Comparison of ENCODE assay signal across 15 cellular contexts in genomic region chr10:3911241-3911640, GRCh38.
DNase-seq lines count a peak whose midpoint lies in the region; ATAC-seq and TF ChIP-seq lines count a peak whose summit lies in the region.
"Had no signal": no experiment of that assay in that cellular context is flagged by ENCODE, and none has a peak within 500 bp of the region (broad histone marks: within the 10 kb centered on the region; RNA-seq: fewer than 3 reads in every experiment).

No MANE protein-coding gene starts in this region.

- no peaks in the 10 kb centered on the region; the same call in 2 of the 3 replicates for H3K9me3 Mint-ChIP-seq in GM23338

- H4K20me1 ChIP-seq in GM23338 (replicated peaks; ENCODE audit: insufficient read depth) = no peaks in the 10 kb centered on the region

- H3K27ac ChIP-seq in GM23338 (ENCODE audit: low read depth) (no peak overlapping the region), gastroesophageal sphincter (peak overlapping the region; percentile 52 to 75 (median 66)), sigmoid colon (peak overlapping the region; percentile 57 to 79 (median 66))

- no peaks in the 10 kb centered on the region for H3K36me3 Mint-ChIP-seq in GM23338 (ENCODE audit: low read depth)
- H3K36me3 Mint-ChIP-seq: CD4-positive, CD25-positive, alpha-beta regulatory T cell had no signal

- H3K79me2 ChIP-seq in GM23338 (replicated peaks; ENCODE audit: insufficient read depth) = no peaks in the 10 kb centered on the region

- no peak for ATAC-seq in GM23338
- ATAC-seq in gastroesophageal sphincter = no peak
- no peak for ATAC-seq in HG03196 (IDR thresholded peaks at IDR 0.05; ENCODE audit: unreplicated experiment)

- no peak for TF ChIP-seq POLR2A in gastroesophageal sphincter (IDR thresholded peaks at IDR 0.05)
- no peak for TF ChIP-seq POLR2A in sigmoid colon (IDR thresholded peaks at IDR 0.05)

- peak overlapping the region; percentile 87; the same call in 1 of the 2 replicates for H2AFZ ChIP-seq in GM23338

- DNase-seq in GM23338 (ENCODE audit: low spot score) (no peak), SK-MEL-5 (ENCODE audit: low read depth, low spot score) (peak; percentile 89), sigmoid colon (no peak), anterior cingulate cortex (lab: John Stamatoyannopoulos, UW) (no peak), superior temporal gyrus (ENCODE audit: extremely low spot score) (no peak)
- DNase-seq in activated T-cell treated with anti-CD3 and anti-CD28 coated beads, Interleukin-2, amount 50 U/mL, for 1 hour = no peak
- DNase-seq: ACHN; CD4-positive, CD25-positive, alpha-beta regulatory T cell; DMS53; HCEC 1CT; NCI-H1436 treated with DMSO at 0.1 percent for 48 hours; NCI-H2081 treated with DMSO at 0.1 percent for 48 hours; NCI-H524 had no signal

- intact Hi-C loops in sigmoid colon (cut with DNase I) = no loop called here

- TF ChIP-seq EP300 in gastroesophageal sphincter (IDR thresholded peaks at IDR 0.05) (no peak), sigmoid colon (IDR thresholded peaks at IDR 0.05) (no peak)

- no peak overlapping the region for H3K27ac Mint-ChIP-seq in GM23338

- in situ Hi-C loops in SK-MEL-5 (cut with HindIII; ENCODE audit: low pct_unique_long_range_greater_than_20kb, low sequenced_read_pairs) = no loop called here

- 51 to 70% methylated on average over 3 to 5 of the region's 6 CpGs for WGBS in gastroesophageal sphincter (ENCODE audit: low coverage in 1 of 2), 2 donors
- WGBS in sigmoid colon, 2 donors = 88 to 89% methylated on average over 6 of the region's 6 CpGs

- no peaks in the 10 kb centered on the region for H3F3A ChIP-seq in GM23338 (replicated peaks; ENCODE audit: low read depth)

- H3K4me3 ChIP-seq in GM23338 (no peak overlapping the region), gastroesophageal sphincter (no peak overlapping the region), sigmoid colon (peak overlapping the region in 1 of 4 donors; percentile 31)

- no peaks in the 10 kb centered on the region for H3K4me1 Mint-ChIP-seq in GM23338

- H3K27me3 Mint-ChIP-seq in GM23338 (ENCODE audit: insufficient read depth, low read depth, poor library complexity) = peaks cover 2% of the 10 kb centered on the region

- TF ChIP-seq CTCF in GM23338 (conservative IDR thresholded peaks at IDR 0.05; ENCODE audit: low read depth in 2 of 2) = no peak
- TF ChIP-seq CTCF in gastroesophageal sphincter (IDR thresholded peaks at IDR 0.05) = no peak
- TF ChIP-seq CTCF in sigmoid colon (IDR thresholded peaks at IDR 0.05) = no peak

- H3K4me3 Mint-ChIP-seq in GM23338 = no peak overlapping the region
- H3K4me3 Mint-ChIP-seq: CD4-positive, CD25-positive, alpha-beta regulatory T cell had no signal

- no peaks in the 10 kb centered on the region for H3K9me2 ChIP-seq in GM23338 (ENCODE audit: insufficient read depth)

- no peaks in the 10 kb centered on the region for H3K9me3 ChIP-seq in gastroesophageal sphincter
- H3K9me3 ChIP-seq in sigmoid colon = no peaks in the 10 kb centered on the region

- H3K4me1 ChIP-seq in GM23338 (ENCODE audit: insufficient read depth) = no peaks in the 10 kb centered on the region
- H3K4me1 ChIP-seq in gastroesophageal sphincter = peaks cover 0 to 18% (median 5%) of the 10 kb centered on the region in 3 donors
- H3K4me1 ChIP-seq in sigmoid colon = peaks cover 0 to 40% (median 29%) of the 10 kb centered on the region in 4 donors

- H3K36me3 ChIP-seq in GM23338 (ENCODE audit: insufficient read depth) (no peaks in the 10 kb centered on the region), gastroesophageal sphincter (no peaks in the 10 kb centered on the region), sigmoid colon (no peaks in the 10 kb centered on the region)

- no peak overlapping the region for H3K4me2 ChIP-seq in GM23338

- H3K27me3 ChIP-seq in GM23338 (ENCODE audit: insufficient read depth) (no peaks in the 10 kb centered on the region), gastroesophageal sphincter (no peaks in the 10 kb centered on the region), sigmoid colon (no peaks in the 10 kb centered on the region)

TF ChIP-seq in GM23338, 12 proteins besides CTCF, POLR2A, EP300 and RAD21 (continues in another document):
- TF ChIP-seq ZNF331 (CRISPR knock-in tag; IDR thresholded peaks at IDR 0.05; ENCODE audit: low read depth) (no peak), CREB1 (CRISPR knock-in tag; IDR thresholded peaks at IDR 0.05; ENCODE audit: low read depth) (no peak), REST (IDR thresholded peaks at IDR 0.05; ENCODE audit: unreplicated experiment) (no peak), NANOG (IDR thresholded peaks at IDR 0.05; ENCODE audit: borderline replicate concordance) (no peak), JUNB (IDR thresholded peaks at IDR 0.05; ENCODE audit: unreplicated experiment) (no peak), STAT1 (IDR thresholded peaks at IDR 0.05; ENCODE audit: unreplicated experiment) (no peak), ZNF114 (CRISPR knock-in tag; IDR thresholded peaks at IDR 0.05) (no peak), EZH2 (IDR thresholded peaks at IDR 0.05; ENCODE audit: low read depth, unreplicated experiment) (no peak), EZH2phosphoT487 (IDR thresholded peaks at IDR 0.05; ENCODE audit: unreplicated experiment) (no peak), POLR2AphosphoS5 (IDR thresholded peaks at IDR 0.05; ENCODE audit: low read depth) (no peak)
- TF ChIP-seq, protein P1, sequence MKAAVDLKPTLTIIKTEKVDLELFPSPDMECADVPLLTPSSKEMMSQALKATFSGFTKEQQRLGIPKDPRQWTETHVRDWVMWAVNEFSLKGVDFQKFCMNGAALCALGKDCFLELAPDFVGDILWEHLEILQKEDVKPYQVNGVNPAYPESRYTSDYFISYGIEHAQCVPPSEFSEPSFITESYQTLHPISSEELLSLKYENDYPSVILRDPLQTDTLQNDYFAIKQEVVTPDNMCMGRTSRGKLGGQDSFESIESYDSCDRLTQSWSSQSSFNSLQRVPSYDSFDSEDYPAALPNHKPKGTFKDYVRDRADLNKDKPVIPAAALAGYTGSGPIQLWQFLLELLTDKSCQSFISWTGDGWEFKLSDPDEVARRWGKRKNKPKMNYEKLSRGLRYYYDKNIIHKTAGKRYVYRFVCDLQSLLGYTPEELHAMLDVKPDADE (IDR thresholded peaks at IDR 0.05) = no peak
